ENCODE assay signal across 7 cellular contexts in genomic region chr2:63050916-63051794, GRCh38. TPM values are rescaled to one million over a fixed set of nuclear protein-coding genes. Genes with fewer than 3 reads are reported as not detected.
A peak's percentile ranks its signal among the peaks of the same experiment; 100 is the strongest.
DNase-seq lines count a peak whose midpoint lies in the region; ATAC-seq, FAIRE-seq and TF ChIP-seq lines count a peak whose summit lies in the region.

No MANE protein-coding gene starts in this region.

- no peak for FAIRE-seq in H1 (lab: Jason Lieb, UNC)

- no peak overlapping the region for H3K56ac ChIP-seq in H1 (replicated peaks; ENCODE audit: insufficient read length, low read depth, low read length)

- peak; percentile 17 for ATAC-seq in GM21723 (IDR thresholded peaks at IDR 0.05; ENCODE audit: unreplicated experiment)
- ATAC-seq in HG03442 (IDR thresholded peaks at IDR 0.05; ENCODE audit: unreplicated experiment), result no peak

- no peak for TF ChIP-seq EP300 in H1 (IDR thresholded peaks at IDR 0.05; ENCODE audit: borderline replicate concordance in 1 of 2, low read depth in 2 of 2, low read length in 2 of 2)

- H3K4me1 ChIP-seq in PC-9 (replicated peaks; ENCODE audit: insufficient read depth) (0 out of 2 replicates have a peak, but pooled peaks cover 6% of the 10 kb centered on the region), H1 (replicated peaks in 1 of 4; ENCODE audit: control insufficient read depth in 3 of 4, insufficient read depth in 4 of 4, low read length in 3 of 4) (peaks cover 4 to 51% (median 36%) of the 10 kb centered on the region in 4 experiments), neutrophil (ENCODE audit: control insufficient read depth in 1 of 2, insufficient read depth in 1 of 2, low read depth in 1 of 2, low read length in 1 of 2) (peaks cover 88 to 91% of the 10 kb centered on the region in 2 experiments)

- TSS peak; percentile 37 for BruUV-seq in PC-9 (replicated peaks; lab: Mats Ljungman, UMichigan)

- H3K4ac ChIP-seq in H1 (replicated peaks; ENCODE audit: insufficient read length, low read depth, low read length), result no peak overlapping the region

- peak overlapping the region in 1 of 4 experiments; percentile 30; a peak in 2 of 7 replicates for H3K9ac ChIP-seq in H1 (replicated peaks in 1 of 4; ENCODE audit: extremely low read depth in 1 of 4, low read depth in 3 of 4, low read length in 3 of 4)

- POLR2A ChIA-PET in PC-9 (lab: Charles Lee; ENCODE audit: unreplicated experiment) (interaction anchor here (0.7 kb wide), 2 partner anchors 417 to 642 kb away, joined by 4 to 9 read pairs; no protein-coding TSS in a partner anchor), H1 (lab: Charles Lee; ENCODE audit: partially characterized antibody) (interaction anchor here (6.8 kb wide), 1 partner anchor 8 kb away, joined by 32 read pairs; no protein-coding TSS in a partner anchor)

- H3K9me3 ChIP-seq in PC-9 (ENCODE audit: insufficient read depth, low read depth) (no peaks in the 10 kb centered on the region), H1 (ENCODE audit: insufficient read depth in 2 of 2, low read depth in 1 of 2, low read length in 1 of 2) (no peaks in the 10 kb centered on the region), neutrophil (no peaks in the 10 kb centered on the region)

- no peak for TF ChIP-seq POLR2A in H1 (IDR thresholded peaks at IDR 0.05; ENCODE audit: control extremely low read depth in 1 of 2, low read depth in 2 of 2, low read length in 2 of 2)

- no peak for TF ChIP-seq CTCF in GM10266 (IDR thresholded peaks at IDR 0.05; ENCODE audit: control insufficient read depth, insufficient read depth, low read depth, missing control alignments)
- no peak; the same call in 1 of the 2 replicates for TF ChIP-seq CTCF in PC-9 (conservative IDR thresholded peaks at IDR 0.05)
- no peak for TF ChIP-seq CTCF in H1 (IDR thresholded peaks at IDR 0.05; ENCODE audit: control extremely low read depth in 1 of 3, insufficient read depth in 1 of 3, low read depth in 1 of 3, low read length in 3 of 3)
- no peak for TF ChIP-seq CTCF in neutrophil (IDR thresholded peaks at IDR 0.05)

- TF ChIP-seq RAD21 in H1 (IDR thresholded peaks at IDR 0.05 in 1 of 2, conservative IDR thresholded peaks at IDR 0.05 in 1 of 2; ENCODE audit: low read depth in 2 of 2, low read length in 2 of 2), result no peak

- H4K8ac ChIP-seq in H1 (ENCODE audit: extremely low read depth, insufficient read depth, low read length), result no peak overlapping the region

- H3K14ac ChIP-seq in H1 (ENCODE audit: insufficient read length), result no peak overlapping the region

- H2BK12ac ChIP-seq in H1 (ENCODE audit: low read depth, low read length), result 0 out of 2 replicates have a peak overlapping the region, but pooled peaks have one; percentile 60

- no peak overlapping the region for H2BK120ac ChIP-seq in H1 (replicated peaks; ENCODE audit: low read depth, low read length)

- WGBS in H1 (ENCODE audit: extremely low coverage in 1 of 2, insufficient coverage in 1 of 2, insufficient read length in 1 of 2, insufficient replicate concordance in 2 of 2, low coverage in 1 of 2, low lambda C conversion rate in 2 of 2, missing lambda C conversion rate in 1 of 2), 2 experiments, result 2% methylated on average over 38 of the region's 50 CpGs; no CpG with 5 or more reads in 1 of the 2 experiments

- H2AK5ac ChIP-seq in H1 (ENCODE audit: low read depth, low read length), result no peak overlapping the region

- no peaks in the 10 kb centered on the region for H3K79me1 ChIP-seq in H1 (ENCODE audit: low read depth, low read length)

- peaks cover 4% of the 10 kb centered on the region; the same call in 1 of the 2 replicates for H3F3A ChIP-seq in PC-9 (ENCODE audit: insufficient read depth, low read depth)

- H2BK5ac ChIP-seq in H1 (ENCODE audit: low read depth, low read length), result peak overlapping the region; percentile 52; the same call in 1 of the 2 replicates

- H4K5ac ChIP-seq in H1 (ENCODE audit: insufficient read length, low read depth, low read length), result no peak overlapping the region

- peak overlapping the region; percentile 100 for H3K4me3 ChIP-seq in PC-9
- H3K4me3 ChIP-seq in H1 (ENCODE audit: extremely low read depth in 1 of 4, insufficient read depth in 2 of 4, low read depth in 3 of 4, low read length in 4 of 4), result peak overlapping the region; percentile 53 to 80 (median 66)
- H3K4me3 ChIP-seq in neutrophil (ENCODE audit: low read depth in 1 of 2, low read length in 1 of 2), result peak overlapping the region; percentile 55 to 62

- peak overlapping the region; percentile 19 for H3K18ac ChIP-seq in H1 (ENCODE audit: extremely low read depth, low read length)

- H4K20me1 ChIP-seq in PC-9 (ENCODE audit: insufficient read depth) (no peaks in the 10 kb centered on the region), H1 (replicated peaks in 1 of 2; ENCODE audit: control insufficient read depth in 1 of 2, insufficient read depth in 2 of 2, low read length in 2 of 2) (peaks cover 10 to 12% of the 10 kb centered on the region in 2 experiments)

- H3K79me2 ChIP-seq in PC-9 (ENCODE audit: low read depth) (no peaks in the 10 kb centered on the region), H1 (ENCODE audit: control insufficient read depth in 1 of 2, insufficient read depth in 2 of 2, low read length in 2 of 2) (no peaks in the 10 kb centered on the region)

- no peak overlapping the region for H4K91ac ChIP-seq in H1 (replicated peaks; ENCODE audit: insufficient read length, low read length)

- DNase-seq in GM10266 (ENCODE audit: extremely low spot score), result peak; percentile 48
- no peak for DNase-seq in PC-9
- peak in 1 of 2 experiments; percentile 82 for DNase-seq in H1 (ENCODE audit: low read depth in 1 of 2, low spot score in 2 of 2)
- no peak for DNase-seq in NOMO-1 treated with dmso at 0.1 percent for 144 hours (lab: John Stamatoyannopoulos, UW; ENCODE audit: unreplicated experiment)

- H3K9me2 ChIP-seq in PC-9 (ENCODE audit: insufficient read depth), result no peaks in the 10 kb centered on the region

- H3K27me3 ChIP-seq in PC-9 (ENCODE audit: insufficient read depth, low read depth) (no peaks in the 10 kb centered on the region), H1 (replicated peaks in 1 of 4; ENCODE audit: control insufficient read depth in 3 of 4, extremely low read depth in 1 of 4, insufficient read depth in 3 of 4, low read length in 3 of 4) (peaks cover 40 to 96% (median 87%) of the 10 kb centered on the region in 4 experiments), neutrophil (peaks cover 100% of the 10 kb centered on the region)

- intact Hi-C loops in PC-9 (cut with micrococcal nuclease; ENCODE audit: unreplicated experiment), result loop anchor here (2.0 kb wide), 1 partner anchor 1700 kb away; no protein-coding TSS in a partner anchor

- H2BK15ac ChIP-seq in H1 (ENCODE audit: low read length), result peak overlapping the region; percentile 81; the same call in 1 of the 2 replicates

- H3K36me3 ChIP-seq in PC-9 (ENCODE audit: low read depth), result no peaks in the 10 kb centered on the region
- peaks cover 0 to 14% (median 0%) of the 10 kb centered on the region in 4 experiments; a peak in 2 of 8 replicates for H3K36me3 ChIP-seq in H1 (ENCODE audit: control insufficient read depth in 2 of 4, insufficient read depth in 4 of 4, low read length in 3 of 4)
- H3K36me3 ChIP-seq in neutrophil, result no peaks in the 10 kb centered on the region

- CTCF ChIA-PET in PC-9 (lab: Charles Lee) (interaction anchor here (0.7 kb wide), 1 partner anchor 260 kb away, joined by 24 read pairs; no protein-coding TSS in a partner anchor), H1 (lab: Charles Lee; ENCODE audit: partially characterized antibody) (interaction anchor here (1.0 to 6.5 kb wide), 3 partner anchors 7 to 594 kb away, joined by 3 to 50 read pairs (median 12); no protein-coding TSS in a partner anchor)

- H3K23me2 ChIP-seq in H1 (ENCODE audit: low read depth, low read length), result peaks cover 45% of the 10 kb centered on the region

- H2BK20ac ChIP-seq in H1 (ENCODE audit: low read length), result no peak overlapping the region; the same call in 1 of the 2 replicates

- no peak overlapping the region for H3K23ac ChIP-seq in H1 (ENCODE audit: insufficient read length)

- H3K27ac ChIP-seq in PC-9, result peak overlapping the region; percentile 28
- no peak overlapping the region for H3K27ac ChIP-seq in H1 (ENCODE audit: low read depth, low read length)
- no peak overlapping the region for H3K27ac ChIP-seq in neutrophil

- H3K4me2 ChIP-seq in PC-9, result peak overlapping the region; percentile 86
- H3K4me2 ChIP-seq in H1 (ENCODE audit: insufficient read depth in 1 of 2, low read depth in 2 of 2, low read length in 2 of 2), result peak overlapping the region; percentile 86 to 96

- H2AFZ ChIP-seq in PC-9 (peak overlapping the region; percentile 100), H1 (ENCODE audit: low read length) (peak overlapping the region; percentile 48; the same call in 1 of the 2 replicates)

TF ChIP-seq in H1, 55 proteins besides CTCF, POLR2A, EP300 and RAD21 (continues in another document):
- TF ChIP-seq, protein P1, sequence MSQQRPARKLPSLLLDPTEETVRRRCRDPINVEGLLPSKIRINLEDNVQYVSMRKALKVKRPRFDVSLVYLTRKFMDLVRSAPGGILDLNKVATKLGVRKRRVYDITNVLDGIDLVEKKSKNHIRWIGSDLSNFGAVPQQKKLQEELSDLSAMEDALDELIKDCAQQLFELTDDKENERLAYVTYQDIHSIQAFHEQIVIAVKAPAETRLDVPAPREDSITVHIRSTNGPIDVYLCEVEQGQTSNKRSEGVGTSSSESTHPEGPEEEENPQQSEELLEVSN (IDR thresholded peaks at IDR 0.05), result 0 out of 2 replicates have a peak, but pooled peaks have one; percentile 31
- TF ChIP-seq CHD2 (IDR thresholded peaks at IDR 0.05; ENCODE audit: low read length), result peak; percentile 2; the same call in 1 of the 2 replicates
- peak; percentile 50; the same call in 1 of the 2 replicates for TF ChIP-seq RBBP5 (IDR thresholded peaks at IDR 0.05; ENCODE audit: borderline replicate concordance, low read depth, low read length)
- 0 out of 2 replicates have a peak, but pooled peaks have one; percentile 5 for TF ChIP-seq CREB1 (IDR thresholded peaks at IDR 0.05)
- TF ChIP-seq CTBP2 (IDR thresholded peaks at IDR 0.05; ENCODE audit: borderline replicate concordance, insufficient read depth, insufficient read length, low read length), result peak; percentile 24
- TF ChIP-seq ASH2L (IDR thresholded peaks at IDR 0.05; ENCODE audit: low read length), result peak; percentile 73
- TF ChIP-seq EGR1 (IDR thresholded peaks at IDR 0.05; ENCODE audit: borderline replicate concordance, low read depth, low read length), result no peak
- TF ChIP-seq SUZ12 (IDR thresholded peaks at IDR 0.05; ENCODE audit: low read length), result peak; percentile 24; the same call in 1 of the 2 replicates

RNA-seq across cellular contexts. Expression of gene OTX1, which starts 0.5 kb away (rescaled TPM):
- 6.8 and 7.0 TPM in 2 replicates for total RNA-seq in PC-9 (2021)
- total RNA-seq in H1 (2021; fragmentation: NEBNext Ultra II Directional; extraction: Animal tissue kit (Norgen Biotek cat#: 25700)), result 3.3 and 3.8 TPM in 2 replicates
- 0.24 and 0.53 TPM in 2 replicates for polyA plus RNA-seq in H1 (2011; rRNA removed)
- 0.17 TPM for polyA plus RNA-seq in H1 (2011; cell fraction: cytosol; rRNA removed)
- polyA plus RNA-seq in H1 (2011; cell fraction: nucleus; rRNA removed), result 1.0 TPM
- 1.3 to 1.7 TPM (median 1.5 TPM) in 4 replicates for polyA plus RNA-seq in H1 (2012, experiment 1 of 2)
- polyA plus RNA-seq in H1 (2012, experiment 2 of 2), result 0.98 TPM
- 2.7 TPM for polyA plus RNA-seq in H1 (2013, experiment 1 of 2)
- polyA plus RNA-seq in H1 (2013, experiment 2 of 2), result 3.1 TPM
- polyA minus RNA-seq in H1 (2011; rRNA and poly(A)+ RNA removed), result 0.37 and 0.57 TPM in 2 replicates
- polyA minus RNA-seq in H1 (2011; cell fraction: cytosol; rRNA and poly(A)+ RNA removed), result 0.59 TPM
- polyA minus RNA-seq in H1 (2011; cell fraction: nucleus; rRNA and poly(A)+ RNA removed), result 3.6 TPM
